Comparison of ENCODE assay signal across 1 cellular context in the genomic region with DNA sequence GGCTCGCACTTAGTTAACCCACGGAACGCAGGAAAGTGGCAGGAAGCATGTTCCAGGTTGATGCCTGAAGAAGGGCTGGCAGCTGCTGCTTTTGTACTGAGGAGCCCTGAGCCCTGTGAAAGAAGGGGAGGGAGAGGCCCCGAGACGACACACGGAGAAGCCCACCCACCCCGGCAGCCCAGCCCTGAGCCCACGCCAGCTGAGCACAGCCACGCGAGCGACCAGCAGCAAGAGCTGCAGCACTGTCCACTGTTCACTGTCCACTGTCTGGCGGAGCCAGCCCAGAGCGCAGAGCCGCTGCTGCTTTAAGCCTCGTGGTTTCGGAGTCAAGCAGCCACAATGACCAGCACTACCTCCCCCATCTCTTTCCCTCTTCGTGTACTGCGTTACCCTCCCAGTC.
TF ChIP-seq lines count a peak whose summit lies in the region.

No MANE protein-coding gene starts in this region.

TF ChIP-seq in H1, 55 proteins besides CTCF, POLR2A, EP300 and RAD21:
- TF ChIP-seq SRF (IDR thresholded peaks at IDR 0.05; ENCODE audit: low read depth, low read length) (no peak), CHD1 (IDR thresholded peaks at IDR 0.05; ENCODE audit: low read depth, low read length) (no peak), POU5F1 (IDR thresholded peaks at IDR 0.05; ENCODE audit: low read depth, low read length) (no peak), SP4 (IDR thresholded peaks at IDR 0.05; ENCODE audit: low read length) (no peak), EGR1 (IDR thresholded peaks at IDR 0.05; ENCODE audit: borderline replicate concordance, low read depth, low read length) (no peak), SIRT6 (IDR thresholded peaks at IDR 0.05; ENCODE audit: low read length) (no peak), KDM4A (IDR thresholded peaks at IDR 0.05; ENCODE audit: low read depth, low read length, severe bottlenecking) (no peak), SP2 (IDR thresholded peaks at IDR 0.05; ENCODE audit: low read length) (no peak), CREB1 (IDR thresholded peaks at IDR 0.05) (no peak), RBBP5 (IDR thresholded peaks at IDR 0.05; ENCODE audit: borderline replicate concordance, low read depth, low read length) (no peak), GABPA (IDR thresholded peaks at IDR 0.05; ENCODE audit: borderline replicate concordance, insufficient read depth, low read length) (no peak), RNF2 (IDR thresholded peaks at IDR 0.05; ENCODE audit: borderline replicate concordance, low read depth, low read length, missing control alignments, poor library complexity, severe bottlenecking) (no peak), POLR2AphosphoS5 (IDR thresholded peaks at IDR 0.05; ENCODE audit: low read depth, low read length) (no peak), CTBP2 (IDR thresholded peaks at IDR 0.05; ENCODE audit: borderline replicate concordance, insufficient read depth, insufficient read length, low read length) (no peak)
- TF ChIP-seq, protein P1, sequence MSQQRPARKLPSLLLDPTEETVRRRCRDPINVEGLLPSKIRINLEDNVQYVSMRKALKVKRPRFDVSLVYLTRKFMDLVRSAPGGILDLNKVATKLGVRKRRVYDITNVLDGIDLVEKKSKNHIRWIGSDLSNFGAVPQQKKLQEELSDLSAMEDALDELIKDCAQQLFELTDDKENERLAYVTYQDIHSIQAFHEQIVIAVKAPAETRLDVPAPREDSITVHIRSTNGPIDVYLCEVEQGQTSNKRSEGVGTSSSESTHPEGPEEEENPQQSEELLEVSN (IDR thresholded peaks at IDR 0.05) = no peak
- TF ChIP-seq, protein P2, sequence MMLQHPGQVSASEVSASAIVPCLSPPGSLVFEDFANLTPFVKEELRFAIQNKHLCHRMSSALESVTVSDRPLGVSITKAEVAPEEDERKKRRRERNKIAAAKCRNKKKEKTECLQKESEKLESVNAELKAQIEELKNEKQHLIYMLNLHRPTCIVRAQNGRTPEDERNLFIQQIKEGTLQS (IDR thresholded peaks at IDR 0.05; ENCODE audit: insufficient read depth, low read depth, low read length) = no peak
- TF ChIP-seq, protein P3, sequence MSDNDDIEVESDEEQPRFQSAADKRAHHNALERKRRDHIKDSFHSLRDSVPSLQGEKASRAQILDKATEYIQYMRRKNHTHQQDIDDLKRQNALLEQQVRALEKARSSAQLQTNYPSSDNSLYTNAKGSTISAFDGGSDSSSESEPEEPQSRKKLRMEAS (IDR thresholded peaks at IDR 0.05) = no peak
